ENCODE assay signal across 8 cellular contexts in genomic region chr4:89158884-89159503, GRCh38. TPM values are rescaled to one million over a fixed set of nuclear protein-coding genes. Genes with fewer than 3 reads are reported as not detected.
A peak's percentile ranks its signal among the peaks of the same experiment; 100 is the strongest.
DNase-seq lines count a peak whose midpoint lies in the region; ATAC-seq and TF ChIP-seq lines count a peak whose summit lies in the region.

No MANE protein-coding gene starts in this region.

- peaks cover 6% of the 10 kb centered on the region; the same call in 1 of the 2 replicates for H3K9me3 Mint-ChIP-seq in WTC11

- POLR2A ChIA-PET in WTC11 (lab: Charles Lee), result no interaction called here

- no peaks in the 10 kb centered on the region for H3K4me1 Mint-ChIP-seq in WTC11

- DNase-seq in DMS114 treated with DMSO at 0.1 percent for 48 hours (lab: John Stamatoyannopoulos, UW; ENCODE audit: unreplicated experiment), result peak; percentile 25
- peak; percentile 11 for DNase-seq in NCI-H128 (lab: John Stamatoyannopoulos, UW; ENCODE audit: unreplicated experiment)
- no peak for DNase-seq in WTC11 (ENCODE audit: low spot score)
- DNase-seq in right atrium auricular region (ENCODE audit: low spot score), result no peak
- no peak for DNase-seq in activated CD4-positive, alpha-beta T cell treated with anti-CD3 and anti-CD28 coated beads, Interleukin-2, amount 50 U/mL, for 1 hour
- DNase-seq in activated CD8-positive, alpha-beta memory T cell treated with anti-CD3 and anti-CD28 coated beads for 24 hours, result no peak

- TF ChIP-seq CTCF in WTC11 (IDR thresholded peaks at IDR 0.05) (peak; percentile 57), right atrium auricular region (IDR thresholded peaks at IDR 0.05) (peak; percentile 65 to 86)

- H3K9me3 ChIP-seq in right atrium auricular region (no peaks in the 10 kb centered on the region), skeletal muscle satellite cell (replicated peaks; ENCODE audit: low read length) (no peaks in the 10 kb centered on the region)

- H3K27ac Mint-ChIP-seq in WTC11, result no peak overlapping the region

- no peak overlapping the region for H3K4me3 Mint-ChIP-seq in WTC11

- no peak overlapping the region for H3K4me2 ChIP-seq in skeletal muscle satellite cell (ENCODE audit: low read length)

- peak; percentile 70 for ATAC-seq in GM21515 (IDR thresholded peaks at IDR 0.05; ENCODE audit: unreplicated experiment)
- ATAC-seq in WTC11, result peak; percentile 48; the same call in 1 of the 2 replicates

- CTCF ChIA-PET in WTC11 (lab: Charles Lee), result interaction anchor here (0.6 to 1.3 kb wide), 2 partner anchors 35 to 61 kb away, joined by 3 read pairs; no protein-coding TSS in a partner anchor

- H3K9ac ChIP-seq in skeletal muscle satellite cell (ENCODE audit: low read depth, low read length), result peak overlapping the region; percentile 45

- H3K36me3 Mint-ChIP-seq in WTC11, result no peaks in the 10 kb centered on the region

- H3K27ac ChIP-seq in right atrium auricular region, result no peak overlapping the region

- H3K27me3 Mint-ChIP-seq in WTC11 (ENCODE audit: low read depth), result no peaks in the 10 kb centered on the region

- H3K4me1 ChIP-seq in right atrium auricular region (no peaks in the 10 kb centered on the region), skeletal muscle satellite cell (ENCODE audit: control insufficient read depth, insufficient read depth, low read length) (peaks cover 5% of the 10 kb centered on the region)

- no peaks in the 10 kb centered on the region for H3K36me3 ChIP-seq in right atrium auricular region
- H3K36me3 ChIP-seq in skeletal muscle satellite cell (ENCODE audit: insufficient read depth, low read length), result no peaks in the 10 kb centered on the region

- H3K27me3 ChIP-seq in right atrium auricular region, result no peaks in the 10 kb centered on the region
- H3K27me3 ChIP-seq in skeletal muscle satellite cell (ENCODE audit: control insufficient read depth, insufficient read depth, low read length), result no peaks in the 10 kb centered on the region

- H3K4me3 ChIP-seq in right atrium auricular region (no peak overlapping the region), skeletal muscle satellite cell (ENCODE audit: low read length) (no peak overlapping the region)

TF ChIP-seq in WTC11, 78 proteins besides CTCF, POLR2A, EP300 and RAD21 (continues in another document):
- TF ChIP-seq ZNF263 (CRISPR knock-in tag; IDR thresholded peaks at IDR 0.05; ENCODE audit: low read depth) (no peak), JAZF1 (CRISPR knock-in tag; IDR thresholded peaks at IDR 0.05) (no peak), ATF1 (CRISPR knock-in tag; IDR thresholded peaks at IDR 0.05) (no peak), KAT7 (CRISPR knock-in tag; IDR thresholded peaks at IDR 0.05; ENCODE audit: borderline replicate concordance) (no peak), RORB (CRISPR knock-in tag; IDR thresholded peaks at IDR 0.05) (no peak), ELF4 (CRISPR knock-in tag; IDR thresholded peaks at IDR 0.05; ENCODE audit: low read depth) (no peak), MLX (CRISPR knock-in tag; IDR thresholded peaks at IDR 0.05) (no peak), PREB (CRISPR knock-in tag; IDR thresholded peaks at IDR 0.05; ENCODE audit: borderline replicate concordance) (no peak), JUN (CRISPR knock-in tag; IDR thresholded peaks at IDR 0.05) (no peak), NR2C2 (CRISPR knock-in tag; IDR thresholded peaks at IDR 0.05) (no peak), AR (CRISPR knock-in tag; IDR thresholded peaks at IDR 0.05) (no peak), ZNF532 (CRISPR knock-in tag; IDR thresholded peaks at IDR 0.05; ENCODE audit: borderline replicate concordance) (no peak), ZNF512 (CRISPR knock-in tag; IDR thresholded peaks at IDR 0.05; ENCODE audit: borderline replicate concordance) (no peak), GABPB1 (CRISPR knock-in tag; IDR thresholded peaks at IDR 0.05) (no peak), ATF3 (CRISPR knock-in tag; conservative IDR thresholded peaks at IDR 0.05) (no peak)

RNA-seq across cellular contexts. Expression of gene TIGD2, which starts 47.7 kb away (rescaled TPM):
- 5.0 to 6.0 TPM (median 5.3 TPM) in 3 replicates for total RNA-seq in WTC11 (2021)
- total RNA-seq in right atrium auricular region, result 1 to 10 TPM; 1.5 to 2.3 TPM
- total RNA-seq in skeletal muscle satellite cell (2012; rRNA removed), result 7.4 and 7.6 TPM in 2 replicates

Comparison
In these comparisons a context has a peak if more than half of its experiments do, and no peak if none do; other contexts are left out.
1. DNase-seq: peak in DMS114 treated with DMSO at 0.1 percent for 48 hours (single experiment) and NCI-H128 (single experiment); none in WTC11 (single experiment), right atrium auricular region (single experiment), activated CD4-positive, alpha-beta T cell treated with anti-CD3 and anti-CD28 coated beads, Interleukin-2, amount 50 U/mL, for 1 hour (single experiment) and activated CD8-positive, alpha-beta memory T cell treated with anti-CD3 and anti-CD28 coated beads for 24 hours (single experiment).